In genomic region chr9:87714819-87715218, GRCh38 we compare ENCODE assay signal across 8 cellular contexts. TPM values are rescaled to one million over a fixed set of nuclear protein-coding genes. Genes with fewer than 3 reads are reported as not detected.
A peak's percentile ranks its signal among the peaks of the same experiment; 100 is the strongest.
DNase-seq lines count a peak whose midpoint lies in the region; ATAC-seq and TF ChIP-seq lines count a peak whose summit lies in the region.

No MANE protein-coding gene starts in this region.

- H3K4me1 ChIP-seq in GM23248 (ENCODE audit: insufficient read depth), result peaks cover 50% of the 10 kb centered on the region

- peak; percentile 89 for DNase-seq in GM23248
- DNase-seq in RWPE1 (ENCODE audit: low spot score), result peak; percentile 19
- peak; percentile 70 for DNase-seq in fibroblast of the conjunctiva (ENCODE audit: low read depth)
- peak; percentile 92 for DNase-seq in skeletal muscle cell (ENCODE audit: low read depth)
- DNase-seq in DMS114 treated with DMSO at 0.1 percent for 48 hours (lab: John Stamatoyannopoulos, UW; ENCODE audit: unreplicated experiment), result no peak
- DNase-seq in NCI-H1417 treated with DMSO at 0.1 percent for 48 hours (lab: John Stamatoyannopoulos, UW), result no peak
- no peak for DNase-seq in glutamatergic neuron

- H3K27ac Mint-ChIP-seq in glutamatergic neuron (ENCODE audit: unreplicated experiment), result no peak overlapping the region

- H3K27ac ChIP-seq in GM23248 (peak overlapping the region; percentile 99), RWPE1 (peak overlapping the region; percentile 39; the same call in 1 of the 2 replicates)

- TF ChIP-seq CTCF in RWPE1 (conservative IDR thresholded peaks at IDR 0.05; ENCODE audit: low read depth) (no peak), glutamatergic neuron (IDR thresholded peaks at IDR 0.05; ENCODE audit: partially characterized antibody, unreplicated experiment) (no peak)

- no peaks in the 10 kb centered on the region for H3K9me2 ChIP-seq in GM23248 (ENCODE audit: insufficient read depth)

- H3K4me3 Mint-ChIP-seq in glutamatergic neuron (ENCODE audit: unreplicated experiment), result no peak overlapping the region

- no peaks in the 10 kb centered on the region for H3K9me3 ChIP-seq in GM23248 (ENCODE audit: low read depth)

- H3K36me3 ChIP-seq in GM23248 (ENCODE audit: low read depth), result no peaks in the 10 kb centered on the region

- no peaks in the 10 kb centered on the region for H3K79me2 ChIP-seq in GM23248 (ENCODE audit: insufficient read depth)

- no peak overlapping the region for H2AFZ ChIP-seq in GM23248

- POLR2A ChIA-PET in RWPE1 (lab: Yijun Ruan, JAX; ENCODE audit: low non-redundant PET), result interaction anchor here (0.6 to 2.1 kb wide), 2 partner anchors 11 to 20 kb away, joined by 3 to 10 read pairs; partner anchors contain the start of gene CTSL

- 0 out of 2 replicates have a peak overlapping the region, but pooled peaks have one; percentile 62 for H3K4me3 ChIP-seq in GM23248
- H3K4me3 ChIP-seq in skeletal muscle cell (ENCODE audit: low read depth, low read length), result no peak overlapping the region

- H3K9me3 Mint-ChIP-seq in glutamatergic neuron (ENCODE audit: unreplicated experiment), result no peaks in the 10 kb centered on the region

- H3K9ac ChIP-seq in GM23248, result peak overlapping the region; percentile 88

- peaks cover 55% of the 10 kb centered on the region for H3F3A ChIP-seq in GM23248 (ENCODE audit: insufficient read depth)

- no peak for ATAC-seq in GM21619 (IDR thresholded peaks at IDR 0.05; ENCODE audit: unreplicated experiment)

- 52 to 54% methylated on average over 2 of the region's 2 CpGs for WGBS in GM23248 (ENCODE audit: low coverage in 1 of 2, low lambda C conversion rate in 2 of 2, missing lambda C conversion rate in 2 of 2), 2 experiments

- H3K4me1 Mint-ChIP-seq in glutamatergic neuron (ENCODE audit: low read depth, unreplicated experiment), result peaks cover 6% of the 10 kb centered on the region

- CTCF ChIA-PET in RWPE1 (lab: Yijun Ruan, JAX), result interaction anchor here (0.7 kb wide), 1 partner anchor 11 kb away, joined by 3 read pairs; no protein-coding TSS in a partner anchor

- H3K27me3 Mint-ChIP-seq in glutamatergic neuron (ENCODE audit: unreplicated experiment), result peaks cover 5% of the 10 kb centered on the region

- no peaks in the 10 kb centered on the region for H3K36me3 Mint-ChIP-seq in glutamatergic neuron (ENCODE audit: unreplicated experiment)

- H3K27me3 ChIP-seq in GM23248 (replicated peaks; ENCODE audit: insufficient read depth), result no peaks in the 10 kb centered on the region

- in situ Hi-C loops in GM23248 (cut with MboI), result no loop called here

- no peaks in the 10 kb centered on the region for H4K20me1 ChIP-seq in GM23248 (ENCODE audit: insufficient read depth)

- H3K4me2 ChIP-seq in GM23248 (ENCODE audit: unreplicated experiment), result peak overlapping the region; percentile 87

RNA-seq across cellular contexts. Expression of gene CTSL, which starts 11.1 kb away (rescaled TPM):
- total RNA-seq in GM23248 (2014; rRNA removed; shearing (Covaris generic)), result 389 and 402 TPM in 2 replicates
- 401 and 410 TPM in 2 replicates for polyA plus RNA-seq in GM23248 (2016; fragmentation: Nextera tagmentation; extraction: Ambion mirVana)
- total RNA-seq in glutamatergic neuron (ENCODE audit: unreplicated experiment), result 28.7 TPM

Comparison
In these comparisons a context has a peak if more than half of its experiments do, and no peak if none do; other contexts are left out.
1. DNase-seq: peak in GM23248 (single experiment), RWPE1 (single experiment), fibroblast of the conjunctiva (single experiment) and skeletal muscle cell (single experiment); none in DMS114 treated with DMSO at 0.1 percent for 48 hours (single experiment), NCI-H1417 treated with DMSO at 0.1 percent for 48 hours (single experiment) and glutamatergic neuron (single experiment).
2. RNA of gene CTSL, which starts 11.1 kb away (total RNA-seq): 389 to 402 TPM in GM23248; 28.7 TPM in glutamatergic neuron (single experiment); every median in the first group is over 10 times any median in the second.